In the genomic region with DNA sequence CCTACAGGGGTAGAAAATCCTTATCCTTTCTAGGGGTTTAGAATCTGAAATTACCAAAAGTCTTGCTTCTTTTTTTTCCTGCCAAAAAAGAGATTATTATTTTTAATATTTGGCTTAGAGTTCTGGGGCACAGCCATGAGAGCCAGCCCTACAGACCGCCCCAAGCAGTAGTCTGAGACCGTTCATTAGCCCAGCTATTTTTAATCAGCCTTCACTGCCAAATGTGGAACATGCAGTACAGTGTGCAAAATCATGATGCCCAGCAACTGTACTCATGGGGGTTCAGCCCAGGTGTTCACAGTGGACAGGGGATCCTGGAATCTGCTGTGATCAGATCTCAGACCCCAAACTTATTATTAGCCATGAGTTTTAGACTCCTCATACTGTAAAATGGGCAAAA, we compare ENCODE assay signal across 16 cellular contexts.
"Had no signal": no experiment of that assay in that cellular context is flagged by ENCODE, and none has a peak within 500 bp of the region (broad histone marks: within the 10 kb centered on the region; RNA-seq: fewer than 3 reads in every experiment).

No MANE protein-coding gene starts in this region.

- H3K27me3 ChIP-seq: cardiac muscle cell, foreskin keratinocyte, neural progenitor cell, spleen, thyroid gland, uterus had no signal

- H3K4me3 ChIP-seq: cardiac muscle cell, neural progenitor cell, spleen, thyroid gland, uterus had no signal

- H2AFZ ChIP-seq: neural progenitor cell had no signal

- FAIRE-seq: keratinocyte had no signal

- H3K4me2 ChIP-seq: neural progenitor cell had no signal

- DNase-seq: activated CD4-positive, alpha-beta T cell treated with anti-CD3 and anti-CD28 coated beads for 1 hour; activated CD4-positive, alpha-beta T cell treated with anti-CD3 and anti-CD28 coated beads, Interleukin-2, amount 50 U/mL, for 48 hours; activated gamma-delta T cell treated with Interleukin-2 at 50 U/mL for 16 hours; endodermal cell; glutamatergic neuron; naive thymus-derived CD4-positive, alpha-beta T cell; spleen; stimulated activated naive B cell treated with anti-CD40 and anti-IgM and Interleukin-4, amounts not matched to agents 10 μg/mL and 1 μg/mL and 100 μg/mL, for 72 hours; thyroid gland; uterus; WERI-Rb-1 had no signal

- H3K9me3 ChIP-seq: spleen, thyroid gland, uterus had no signal

- H3K36me3 ChIP-seq: cardiac muscle cell, neural progenitor cell, spleen, thyroid gland, uterus, WERI-Rb-1 had no signal

- H3K4me1 ChIP-seq: foreskin keratinocyte, uterus had no signal

- ATAC-seq: activated naive CD4-positive, alpha-beta T cell treated with anti-CD3 and anti-CD28 coated beads, Interleukin-2, amount 50 U/mL, for 72 hours; naive thymus-derived CD4-positive, alpha-beta T cell; stimulated activated naive B cell treated with anti-CD40 and anti-IgM and Interleukin-4, amounts not matched to agents 10 μg/mL and 1 μg/mL and 100 μg/mL, for 72 hours had no signal

- H3K27ac ChIP-seq: cardiac muscle cell, foreskin keratinocyte, neural progenitor cell, spleen, thyroid gland, uterus, WERI-Rb-1 had no signal

- H3K9ac ChIP-seq: neural progenitor cell had no signal
